ENCODE assay signal across 30 cellular contexts in genomic region chr2:235003096-235003775, GRCh38. TPM values are rescaled to one million over a fixed set of nuclear protein-coding genes. Genes with fewer than 3 reads are reported as not detected.
DNase-seq lines count a peak whose midpoint lies in the region; ATAC-seq, FAIRE-seq and TF ChIP-seq lines count a peak whose summit lies in the region.
"Had no signal": no experiment of that assay in that cellular context is flagged by ENCODE, and none has a peak within 500 bp of the region (broad histone marks: within the 10 kb centered on the region; RNA-seq: fewer than 3 reads in every experiment).

No MANE protein-coding gene starts in this region.

- TF ChIP-seq CTCF in endodermal cell (conservative IDR thresholded peaks at IDR 0.05) (no peak), nephron progenitor cell (IDR thresholded peaks at IDR 0.05) (no peak), spleen (IDR thresholded peaks at IDR 0.05 in 8 of 11, conservative IDR thresholded peaks at IDR 0.05 in 3 of 11) (no peak)

- H3K9me3 Mint-ChIP-seq in endodermal cell (no peaks in the 10 kb centered on the region), nephron progenitor cell (peaks cover 4% of the 10 kb centered on the region)
- no peaks in the 10 kb centered on the region for H3K9me3 Mint-ChIP-seq in activated naive CD8-positive, alpha-beta T cell treated with anti-CD3 and anti-CD28 coated beads, Interleukin-2, amount 50 U/mL, for 24 hours
- H3K9me3 Mint-ChIP-seq: activated naive CD4-positive, alpha-beta T cell treated with anti-CD3 and anti-CD28 coated beads, Interleukin-2, amount 50 U/mL, for 72 hours; naive thymus-derived CD4-positive, alpha-beta T cell had no signal

- H3K4me1 Mint-ChIP-seq in endodermal cell (peaks cover 85% of the 10 kb centered on the region), nephron progenitor cell (peaks cover 79% of the 10 kb centered on the region)
- H3K4me1 Mint-ChIP-seq in activated naive CD8-positive, alpha-beta T cell treated with anti-CD3 and anti-CD28 coated beads, Interleukin-2, amount 50 U/mL, for 24 hours = no peaks in the 10 kb centered on the region
- H3K4me1 Mint-ChIP-seq: naive thymus-derived CD4-positive, alpha-beta T cell had no signal

- DNase-seq in HTR-8/SVneo (ENCODE audit: insufficient read length, low spot score) = no peak
- DNase-seq in endodermal cell = no peak
- DNase-seq in nephron progenitor cell = no peak
- DNase-seq in spleen = peak; percentile 72
- no peak for DNase-seq in cerebellar nuclear complex (lab: John Stamatoyannopoulos, UW)
- no peak for DNase-seq in activated naive CD8-positive, alpha-beta T cell treated with anti-CD3 and anti-CD28 coated beads, Interleukin-2, amount 50 U/mL, for 24 hours
- no peak for DNase-seq in NCI-H1436 treated with DMSO at 0.1 percent for 48 hours (lab: John Stamatoyannopoulos, UW)
- DNase-seq: activated CD4-positive, alpha-beta T cell treated with anti-CD3 and anti-CD28 coated beads for 4 hours; activated CD8-positive, alpha-beta T cell treated with anti-CD3 and anti-CD28 coated beads, Interleukin-2, amount 10 ng/mL, durations not matched to agents 7 days and 5 days; effector CD8-positive, alpha-beta T cell; glutamatergic neuron; MV-4-11; naive thymus-derived CD4-positive, alpha-beta T cell; NCI-H748 treated with DMSO at 0.1 percent for 48 hours; ovary; stimulated activated CD4-positive, alpha-beta T cell treated with anti-CD3 and anti-CD28 coated beads, Interleukin-1b, Interleukin-23, amount 100 ng/mL, for 48 hours; T1000 had no signal

- TF ChIP-seq POLR2A in spleen (IDR thresholded peaks at IDR 0.05) = no peak

- H3K27ac ChIP-seq in endodermal cell (ENCODE audit: low read depth, low read length) (no peak overlapping the region), spleen (no peak overlapping the region)
- H3K27ac ChIP-seq: BLaER1, epithelial cell of prostate, left lung, ovary, tibial nerve, VCaP had no signal

- intact Hi-C loops in spleen (cut with DNase I; ENCODE audit: low total_unique reads) = no loop called here

- peaks cover 51% of the 10 kb centered on the region for H3K36me3 ChIP-seq in endodermal cell (ENCODE audit: control insufficient read depth, insufficient read depth, low read length)
- no peaks in the 10 kb centered on the region for H3K36me3 ChIP-seq in spleen
- H3K36me3 ChIP-seq: BLaER1, left lung, ovary had no signal

- H3K9ac ChIP-seq in endodermal cell (ENCODE audit: extremely low read depth, low read length, poor library complexity, severe bottlenecking) = no peak overlapping the region
- H3K9ac ChIP-seq: BLaER1 had no signal

- H3K27me3 ChIP-seq in endodermal cell (ENCODE audit: control insufficient read depth, insufficient read depth, low read length, poor library complexity, severe bottlenecking) (no peaks in the 10 kb centered on the region), spleen (replicated peaks in 1 of 7) (no peaks in the 10 kb centered on the region)
- H3K27me3 ChIP-seq: BLaER1, left lung, ovary, tibial nerve had no signal

- H3K4me1 ChIP-seq in endodermal cell (ENCODE audit: control insufficient read depth, insufficient read depth, low read length) = peaks cover 48% of the 10 kb centered on the region
- H3K4me1 ChIP-seq in spleen = peaks cover 0 to 6% (median 2%) of the 10 kb centered on the region in 6 donors

- H3K36me3 Mint-ChIP-seq in endodermal cell (ENCODE audit: low read depth) (peaks cover 38% of the 10 kb centered on the region), nephron progenitor cell (ENCODE audit: low read depth) (peaks cover 33% of the 10 kb centered on the region)
- H3K36me3 Mint-ChIP-seq in activated naive CD8-positive, alpha-beta T cell treated with anti-CD3 and anti-CD28 coated beads, Interleukin-2, amount 50 U/mL, for 24 hours (ENCODE audit: low read depth) = no peaks in the 10 kb centered on the region
- H3K36me3 Mint-ChIP-seq: activated naive CD4-positive, alpha-beta T cell treated with anti-CD3 and anti-CD28 coated beads, Interleukin-2, amount 50 U/mL, for 72 hours; naive thymus-derived CD4-positive, alpha-beta T cell had no signal

- no peaks in the 10 kb centered on the region for H3K9me3 ChIP-seq in endodermal cell (ENCODE audit: control insufficient read depth, low read length)
- no peaks in the 10 kb centered on the region for H3K9me3 ChIP-seq in spleen
- H3K9me3 ChIP-seq: BLaER1, HAP-1, left lung, ovary, tibial nerve had no signal

- H3K4me3 ChIP-seq in endodermal cell (ENCODE audit: low read length) (no peak overlapping the region), spleen (no peak overlapping the region)
- H3K4me3 ChIP-seq: BLaER1, HAP-1, left lung, ovary, smooth muscle cell, tibial nerve had no signal

- WGBS in endodermal cell (ENCODE audit: insufficient coverage in 1 of 2, insufficient read length in 1 of 2), 2 experiments = 92 to 96% methylated on average over 7 to 12 of the region's 12 CpGs
- WGBS in spleen, 5 donors = 82 to 91% (median 87%) methylated on average over 10 to 12 of the region's 12 CpGs

- H3K27me3 Mint-ChIP-seq in endodermal cell (ENCODE audit: insufficient read depth) (no peaks in the 10 kb centered on the region), nephron progenitor cell (ENCODE audit: low read depth, poor library complexity) (no peaks in the 10 kb centered on the region)
- no peaks in the 10 kb centered on the region for H3K27me3 Mint-ChIP-seq in activated naive CD8-positive, alpha-beta T cell treated with anti-CD3 and anti-CD28 coated beads, Interleukin-2, amount 50 U/mL, for 24 hours

- peak; percentile 4 for FAIRE-seq in HTR-8/SVneo (lab: Jason Lieb, UNC)
- FAIRE-seq: bronchial epithelial cell, colon, GM12891, RCC 7860 had no signal

- H3K27ac Mint-ChIP-seq in endodermal cell (peak overlapping the region; percentile 67), nephron progenitor cell (peak overlapping the region; percentile 49)
- H3K27ac Mint-ChIP-seq in activated naive CD8-positive, alpha-beta T cell treated with anti-CD3 and anti-CD28 coated beads, Interleukin-2, amount 50 U/mL, for 24 hours = no peak overlapping the region
- H3K27ac Mint-ChIP-seq: activated CD8-positive, alpha-beta T cell treated with anti-CD3 and anti-CD28 coated beads, Interleukin-2, amount 10 ng/mL, durations not matched to agents 7 days and 5 days; activated naive CD4-positive, alpha-beta T cell treated with anti-CD3 and anti-CD28 coated beads, Interleukin-2, amount 50 U/mL, for 72 hours; naive thymus-derived CD4-positive, alpha-beta T cell had no signal

- ATAC-seq in activated naive CD8-positive, alpha-beta T cell treated with anti-CD3 and anti-CD28 coated beads, Interleukin-2, amount 50 U/mL, for 24 hours = no peak
- ATAC-seq in GM21381 (IDR thresholded peaks at IDR 0.05; ENCODE audit: unreplicated experiment) = no peak
- ATAC-seq: activated CD8-positive, alpha-beta T cell treated with anti-CD3 and anti-CD28 coated beads, Interleukin-2, amount 10 ng/mL, durations not matched to agents 7 days and 5 days; activated naive CD4-positive, alpha-beta T cell treated with anti-CD3 and anti-CD28 coated beads, Interleukin-2, amount 50 U/mL, for 72 hours; left lung; naive thymus-derived CD4-positive, alpha-beta T cell had no signal

- H3K4me3 Mint-ChIP-seq in endodermal cell = no peak overlapping the region
- H3K4me3 Mint-ChIP-seq in nephron progenitor cell = no peak overlapping the region
- H3K4me3 Mint-ChIP-seq in activated naive CD8-positive, alpha-beta T cell treated with anti-CD3 and anti-CD28 coated beads, Interleukin-2, amount 50 U/mL, for 24 hours = no peak overlapping the region
- H3K4me3 Mint-ChIP-seq: activated CD8-positive, alpha-beta T cell treated with anti-CD3 and anti-CD28 coated beads, Interleukin-2, amount 10 ng/mL, durations not matched to agents 7 days and 5 days; naive thymus-derived CD4-positive, alpha-beta T cell had no signal

RNA-seq across cellular contexts. Expression of gene SH3BP4, which starts 51.4 kb away (rescaled TPM):
- total RNA-seq in endodermal cell (10 to 100 TPM; 49.1 to 53.4 TPM), spleen (10 to 100 TPM; 10.2 to 21.0 (median 20.0) TPM)
- 77.6 TPM for polyA plus RNA-seq in endodermal cell (2013, experiment 1 of 2)
- 78.9 TPM for polyA plus RNA-seq in endodermal cell (2013, experiment 2 of 2)
- polyA plus RNA-seq in spleen = 1 to 10 TPM; 2.3 to 3.7 (median 3.7) TPM
- total RNA-seq: activated CD8-positive, alpha-beta T cell treated with anti-CD3 and anti-CD28 coated beads, Interleukin-2, amount 10 ng/mL, durations not matched to agents 7 days and 5 days had no signal
- polyA plus RNA-seq: naive thymus-derived CD4-positive, alpha-beta T cell had no signal
